ENCODE assay signal across 19 cellular contexts in the genomic region with DNA sequence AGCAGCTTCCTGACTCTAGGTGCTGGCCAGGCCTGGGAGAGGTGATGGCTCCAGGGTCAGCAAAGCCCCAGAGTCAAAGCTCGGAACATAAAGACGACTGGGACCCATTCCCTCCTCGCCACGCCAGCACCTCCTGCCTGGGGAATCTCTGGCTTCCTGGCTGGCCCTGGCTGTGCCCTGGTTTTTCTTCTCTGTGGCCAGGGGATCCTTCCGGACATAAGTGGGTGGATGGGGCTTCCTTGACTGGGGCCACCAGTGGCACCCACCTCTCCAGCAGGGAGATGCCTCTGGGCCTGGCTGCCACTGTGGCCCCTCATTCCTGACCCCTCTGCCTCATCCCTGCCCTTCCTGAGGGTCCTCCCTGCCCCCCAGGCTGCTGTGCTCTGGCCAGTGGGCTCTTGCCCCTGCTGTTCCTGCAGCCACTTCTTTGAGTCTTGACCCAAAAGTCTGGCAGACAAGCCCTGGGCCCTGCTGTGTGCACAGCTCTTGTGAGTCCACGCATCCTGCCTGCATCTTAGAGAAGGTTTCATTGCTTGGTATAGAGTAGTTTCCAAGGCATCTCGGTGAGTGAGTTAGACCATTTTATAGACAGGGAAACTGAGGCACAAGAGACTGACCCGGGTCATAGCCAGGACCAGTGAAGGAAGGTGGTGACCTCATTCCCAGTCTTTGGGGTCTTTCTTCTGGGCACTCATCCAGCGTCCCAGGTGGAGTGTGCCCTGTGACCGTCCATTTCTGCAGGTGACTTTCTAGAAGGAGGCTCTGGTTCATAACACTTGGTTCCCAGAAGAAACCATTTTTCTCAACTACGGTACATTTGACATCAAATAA. TPM values are rescaled to one million over a fixed set of nuclear protein-coding genes. Genes with fewer than 3 reads are reported as not detected.
DNase-seq lines count a peak whose midpoint lies in the region; ATAC-seq, FAIRE-seq and TF ChIP-seq lines count a peak whose summit lies in the region.
"Had no signal": no experiment of that assay in that cellular context is flagged by ENCODE, and none has a peak within 500 bp of the region (broad histone marks: within the 10 kb centered on the region; RNA-seq: fewer than 3 reads in every experiment).

No MANE protein-coding gene starts in this region.

- no peak overlapping the region for H3K4me3 Mint-ChIP-seq in chondrocyte (ENCODE audit: unreplicated experiment)
- H3K4me3 Mint-ChIP-seq: activated naive CD4-positive, alpha-beta T cell treated with anti-CD3 and anti-CD28 coated beads, Interleukin-2, amount 50 U/mL, for 24 hours; CD4-positive, alpha-beta memory T cell; dendritic cell treated with granulocyte-macrophage colony-stimulating factor and Interleukin-4, amounts not matched to agents 40 ng/mL and 50 ng/mL, for 4 days had no signal

- no peaks in the 10 kb centered on the region for H3K9me3 ChIP-seq in neural cell (ENCODE audit: low read length)
- no peaks in the 10 kb centered on the region for H3K9me3 ChIP-seq in vagina
- H3K9me3 ChIP-seq in kidney (ENCODE audit: control insufficient read depth in 1 of 2, low read length in 2 of 2), result no peaks in the 10 kb centered on the region
- H3K9me3 ChIP-seq: body of pancreas had no signal

- TF ChIP-seq RAD21 in neural cell (conservative IDR thresholded peaks at IDR 0.05), result no peak

- ATAC-seq in Right ventricle myocardium superior (ENCODE audit: poor library complexity), result no peak
- no peak for ATAC-seq in left ventricle myocardium superior
- ATAC-seq in GM19397 (IDR thresholded peaks at IDR 0.05; ENCODE audit: unreplicated experiment), result no peak
- ATAC-seq: body of pancreas had no signal

- peak; percentile 15 for DNase-seq in Right ventricle myocardium superior
- DNase-seq in left ventricle myocardium superior, result no peak
- DNase-seq in chondrocyte (ENCODE audit: low spot score), result peak; percentile 79
- DNase-seq in vagina (ENCODE audit: extremely low spot score in 2 of 2), result peak; percentile 77
- no peak for DNase-seq in GDM1 (lab: John Stamatoyannopoulos, UW)
- no peak for DNase-seq in kidney
- DNase-seq: body of pancreas; CD4-positive, alpha-beta memory T cell; DND-41; NCI-H1436 treated with DMSO at 0.1 percent for 48 hours; small intestine; stimulated activated CD4-positive, alpha-beta T cell treated with anti-CD3 and anti-CD28 coated beads, Interleukin-4, amount 100 ng/mL, for 4 hours had no signal

- peak overlapping the region; percentile 24 for H3K4me3 ChIP-seq in neural cell (ENCODE audit: low read length)
- H3K4me3 ChIP-seq in vagina, result no peak overlapping the region
- H3K4me3 ChIP-seq in kidney (ENCODE audit: low read length in 2 of 2), result no peak overlapping the region
- H3K4me3 ChIP-seq: body of pancreas had no signal

- no peaks in the 10 kb centered on the region for H3K9me2 ChIP-seq in neural cell (ENCODE audit: insufficient read depth, low read length)

- no peaks in the 10 kb centered on the region for H3F3A ChIP-seq in neural cell (ENCODE audit: insufficient read depth, low read length, poor library complexity, severe bottlenecking)

- H3K36me3 ChIP-seq in neural cell (ENCODE audit: insufficient read depth, low read length), result no peaks in the 10 kb centered on the region
- no peaks in the 10 kb centered on the region for H3K36me3 ChIP-seq in vagina
- H3K36me3 ChIP-seq in kidney (ENCODE audit: control insufficient read depth in 1 of 2, insufficient read depth in 2 of 2, low read length in 2 of 2), result no peaks in the 10 kb centered on the region

- intact Hi-C loops in Right ventricle myocardium superior (cut with DNase I) (no loop called here), left ventricle myocardium superior (cut with micrococcal nuclease) (no loop called here), vagina (cut with DNase I) (no loop called here), kidney (cut with DNase I) (no loop called here)

- H3K9me3 Mint-ChIP-seq in chondrocyte (ENCODE audit: low read depth), result no peaks in the 10 kb centered on the region
- H3K9me3 Mint-ChIP-seq: activated naive CD4-positive, alpha-beta T cell treated with anti-CD3 and anti-CD28 coated beads, Interleukin-2, amount 50 U/mL, for 24 hours; dendritic cell treated with granulocyte-macrophage colony-stimulating factor and Interleukin-4, amounts not matched to agents 40 ng/mL and 50 ng/mL, for 4 days had no signal

- FAIRE-seq in kidney (lab: Jason Lieb, UNC), result no peak
- FAIRE-seq: frontal cortex, GM18507, H54, small intestine had no signal

- peaks cover 11% of the 10 kb centered on the region for H3K4me1 ChIP-seq in vagina
- no peaks in the 10 kb centered on the region for H3K4me1 ChIP-seq in kidney (ENCODE audit: control insufficient read depth in 1 of 2, insufficient read depth in 1 of 2, low read depth in 1 of 2, low read length in 2 of 2)

- TF ChIP-seq POLR2A in vagina (IDR thresholded peaks at IDR 0.05), result no peak

- TF ChIP-seq EP300 in neural cell (conservative IDR thresholded peaks at IDR 0.05; ENCODE audit: poor library complexity, severe bottlenecking), result no peak

- no peak overlapping the region for H3K27ac ChIP-seq in neural cell (ENCODE audit: low read length)
- no peak overlapping the region for H3K27ac ChIP-seq in vagina
- H3K27ac ChIP-seq in kidney (ENCODE audit: low read depth in 2 of 2, low read length in 2 of 2), result no peak overlapping the region
- H3K27ac ChIP-seq: body of pancreas had no signal

- no peak overlapping the region for H3K4me2 ChIP-seq in neural cell (ENCODE audit: low read length)

- H3K9ac ChIP-seq in neural cell (ENCODE audit: low read length) (no peak overlapping the region), kidney (ENCODE audit: low read length in 2 of 2) (no peak overlapping the region)

- no peak overlapping the region for H2AFZ ChIP-seq in neural cell (ENCODE audit: low read depth, low read length)

- no peaks in the 10 kb centered on the region for H3K36me3 Mint-ChIP-seq in chondrocyte (ENCODE audit: low read depth)
- H3K36me3 Mint-ChIP-seq: activated naive CD4-positive, alpha-beta T cell treated with anti-CD3 and anti-CD28 coated beads, Interleukin-2, amount 50 U/mL, for 24 hours; CD4-positive, alpha-beta memory T cell had no signal

- peaks cover 37% of the 10 kb centered on the region for H3K27me3 Mint-ChIP-seq in chondrocyte (ENCODE audit: low read depth)
- H3K27me3 Mint-ChIP-seq: activated naive CD4-positive, alpha-beta T cell treated with anti-CD3 and anti-CD28 coated beads, Interleukin-2, amount 50 U/mL, for 24 hours; CD4-positive, alpha-beta memory T cell had no signal

- H3K27me3 ChIP-seq in neural cell (ENCODE audit: insufficient read depth, low read depth, low read length) (no peaks in the 10 kb centered on the region), vagina (no peaks in the 10 kb centered on the region)
- H3K27me3 ChIP-seq: body of pancreas had no signal

- no peaks in the 10 kb centered on the region for H4K20me1 ChIP-seq in neural cell (ENCODE audit: insufficient read depth)

- no peak overlapping the region for H3K27ac Mint-ChIP-seq in chondrocyte (ENCODE audit: unreplicated experiment)
- H3K27ac Mint-ChIP-seq: activated naive CD4-positive, alpha-beta T cell treated with anti-CD3 and anti-CD28 coated beads, Interleukin-2, amount 50 U/mL, for 24 hours; dendritic cell treated with granulocyte-macrophage colony-stimulating factor and Interleukin-4, amounts not matched to agents 40 ng/mL and 50 ng/mL, for 4 days had no signal

- no peak for TF ChIP-seq CTCF in chondrocyte (IDR thresholded peaks at IDR 0.05)
- no peak for TF ChIP-seq CTCF in neural cell (IDR thresholded peaks at IDR 0.05; ENCODE audit: poor library complexity, severe bottlenecking)
- no peak for TF ChIP-seq CTCF in vagina (IDR thresholded peaks at IDR 0.05)
- no peak for TF ChIP-seq CTCF in kidney (IDR thresholded peaks at IDR 0.05; ENCODE audit: borderline replicate concordance, extremely low read depth, insufficient read depth)

- peaks cover 11% of the 10 kb centered on the region for H3K4me1 Mint-ChIP-seq in chondrocyte (ENCODE audit: low read depth)

- H3K79me2 ChIP-seq in neural cell (replicated peaks; ENCODE audit: insufficient read depth, low read length), result no peaks in the 10 kb centered on the region

TF ChIP-seq in neural cell, 6 proteins besides CTCF, POLR2A, EP300 and RAD21:
- TF ChIP-seq MXI1 (conservative IDR thresholded peaks at IDR 0.05; ENCODE audit: poor library complexity, severe bottlenecking) (no peak), SMC3 (conservative IDR thresholded peaks at IDR 0.05; ENCODE audit: poor library complexity) (no peak), EZH2 (IDR thresholded peaks at IDR 0.05; ENCODE audit: borderline replicate concordance, insufficient read depth, low read length, poor library complexity, severe bottlenecking) (no peak), TAF1 (IDR thresholded peaks at IDR 0.05; ENCODE audit: low read depth) (no peak), POLR2AphosphoS5 (IDR thresholded peaks at IDR 0.05) (no peak)
- TF ChIP-seq, protein P1, sequence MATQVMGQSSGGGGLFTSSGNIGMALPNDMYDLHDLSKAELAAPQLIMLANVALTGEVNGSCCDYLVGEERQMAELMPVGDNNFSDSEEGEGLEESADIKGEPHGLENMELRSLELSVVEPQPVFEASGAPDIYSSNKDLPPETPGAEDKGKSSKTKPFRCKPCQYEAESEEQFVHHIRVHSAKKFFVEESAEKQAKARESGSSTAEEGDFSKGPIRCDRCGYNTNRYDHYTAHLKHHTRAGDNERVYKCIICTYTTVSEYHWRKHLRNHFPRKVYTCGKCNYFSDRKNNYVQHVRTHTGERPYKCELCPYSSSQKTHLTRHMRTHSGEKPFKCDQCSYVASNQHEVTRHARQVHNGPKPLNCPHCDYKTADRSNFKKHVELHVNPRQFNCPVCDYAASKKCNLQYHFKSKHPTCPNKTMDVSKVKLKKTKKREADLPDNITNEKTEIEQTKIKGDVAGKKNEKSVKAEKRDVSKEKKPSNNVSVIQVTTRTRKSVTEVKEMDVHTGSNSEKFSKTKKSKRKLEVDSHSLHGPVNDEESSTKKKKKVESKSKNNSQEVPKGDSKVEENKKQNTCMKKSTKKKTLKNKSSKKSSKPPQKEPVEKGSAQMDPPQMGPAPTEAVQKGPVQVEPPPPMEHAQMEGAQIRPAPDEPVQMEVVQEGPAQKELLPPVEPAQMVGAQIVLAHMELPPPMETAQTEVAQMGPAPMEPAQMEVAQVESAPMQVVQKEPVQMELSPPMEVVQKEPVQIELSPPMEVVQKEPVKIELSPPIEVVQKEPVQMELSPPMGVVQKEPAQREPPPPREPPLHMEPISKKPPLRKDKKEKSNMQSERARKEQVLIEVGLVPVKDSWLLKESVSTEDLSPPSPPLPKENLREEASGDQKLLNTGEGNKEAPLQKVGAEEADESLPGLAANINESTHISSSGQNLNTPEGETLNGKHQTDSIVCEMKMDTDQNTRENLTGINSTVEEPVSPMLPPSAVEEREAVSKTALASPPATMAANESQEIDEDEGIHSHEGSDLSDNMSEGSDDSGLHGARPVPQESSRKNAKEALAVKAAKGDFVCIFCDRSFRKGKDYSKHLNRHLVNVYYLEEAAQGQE (IDR thresholded peaks at IDR 0.05; ENCODE audit: borderline replicate concordance), result no peak

RNA-seq across cellular contexts. Expression of gene LPCAT1, which starts 17.3 kb away (rescaled TPM):
- 11.5 TPM for total RNA-seq in Right ventricle myocardium superior
- 13.4 TPM for total RNA-seq in left ventricle myocardium superior
- total RNA-seq in chondrocyte, result 39.9 to 49.4 TPM (median 46.4 TPM) in 3 replicates
- polyA plus RNA-seq in neural cell, result 61.8 and 63.4 TPM in 2 replicates
- 68.9 and 88.1 TPM in 2 replicates for polyA minus RNA-seq in neural cell
- 29.7 TPM for total RNA-seq in vagina
- total RNA-seq in kidney, result 46.5 TPM
- polyA plus RNA-seq in kidney (ENCODE audit: insufficient read depth, low read depth, low replicate concordance), result 22.2 TPM

Comparison
In these comparisons a context has a peak if more than half of its experiments do, and no peak if none do; other contexts are left out.
1. DNase-seq: peak in Right ventricle myocardium superior (single experiment), chondrocyte (single experiment) and vagina (2 of 2); none in left ventricle myocardium superior (single experiment), GDM1 (single experiment) and kidney (single experiment).